Comparison of ENCODE assay signal across 9 cellular contexts in genomic region chr22:46079861-46080821, GRCh38.
DNase-seq lines count a peak whose midpoint lies in the region; ATAC-seq lines count a peak whose summit lies in the region.
"Had no signal": no experiment of that assay in that cellular context is flagged by ENCODE, and none has a peak within 500 bp of the region (broad histone marks: within the 10 kb centered on the region; RNA-seq: fewer than 3 reads in every experiment).

No MANE protein-coding gene starts in this region.

- H3K27ac ChIP-seq in SK-N-MC (peak overlapping the region; percentile 98), skeletal muscle tissue (ENCODE audit: low read depth, low read length) (peak overlapping the region; percentile 96)

- H3K4me3 ChIP-seq in SK-N-MC (peak overlapping the region; percentile 89), skeletal muscle tissue (ENCODE audit: low read length in 3 of 3) (peak overlapping the region; percentile 75 to 95 (median 81))

- H3K4me1 ChIP-seq in skeletal muscle tissue (ENCODE audit: control insufficient read depth in 3 of 3, insufficient read depth in 3 of 3, low read length in 3 of 3), result peaks cover 83 to 86% (median 84%) of the 10 kb centered on the region in 3 donors

- ATAC-seq in GM19455 (IDR thresholded peaks at IDR 0.05; ENCODE audit: unreplicated experiment), result no peak
- no peak for ATAC-seq in HG03135 (IDR thresholded peaks at IDR 0.05; ENCODE audit: unreplicated experiment)
- ATAC-seq: activated naive CD8-positive, alpha-beta T cell treated with anti-CD3 and anti-CD28 coated beads, Interleukin-2, amount 50 U/mL, for 24 hours had no signal

- H3K36me3 ChIP-seq in SK-N-MC (ENCODE audit: insufficient read depth, low read length) (peaks cover 80% of the 10 kb centered on the region), skeletal muscle tissue (ENCODE audit: control insufficient read depth in 3 of 3, insufficient read depth in 3 of 3, low read length in 3 of 3) (peaks cover 0 to 11% (median 5%) of the 10 kb centered on the region in 3 donors)

- H3K9me3 ChIP-seq in SK-N-MC (ENCODE audit: low read depth, low read length) (no peaks in the 10 kb centered on the region), skeletal muscle tissue (ENCODE audit: control insufficient read depth in 3 of 3, low read length in 3 of 3) (no peaks in the 10 kb centered on the region)

- DNase-seq in GOT3 (lab: John Stamatoyannopoulos, UW) (peak; percentile 87), SK-N-MC (ENCODE audit: low read depth, low spot score) (no peak), glomerular visceral epithelial cell (ENCODE audit: extremely low spot score) (peak; percentile 63), NK-92 (lab: John Stamatoyannopoulos, UW; ENCODE audit: unreplicated experiment) (no peak), cortex of kidney (lab: John Stamatoyannopoulos, UW) (no peak)
- DNase-seq: activated naive CD8-positive, alpha-beta T cell treated with anti-CD3 and anti-CD28 coated beads, Interleukin-2, amount 50 U/mL, for 24 hours had no signal

- H3K27me3 ChIP-seq in skeletal muscle tissue (ENCODE audit: control insufficient read depth in 3 of 3, insufficient read depth in 3 of 3, low read length in 3 of 3), result no peaks in the 10 kb centered on the region

- peak overlapping the region; percentile 100 for H3K9ac ChIP-seq in SK-N-MC (ENCODE audit: insufficient read length)
- peak overlapping the region; percentile 91 to 100 (median 94) for H3K9ac ChIP-seq in skeletal muscle tissue (ENCODE audit: low read depth in 1 of 3, low read length in 3 of 3)

Comparison
In these comparisons a context has a peak if more than half of its experiments do, and no peak if none do; other contexts are left out.
1. DNase-seq: peak in GOT3 (single experiment) and glomerular visceral epithelial cell (single experiment); none in SK-N-MC (single experiment), NK-92 (single experiment) and cortex of kidney (single experiment).